ENCODE assay signal across 1 cellular context in the genomic region with DNA sequence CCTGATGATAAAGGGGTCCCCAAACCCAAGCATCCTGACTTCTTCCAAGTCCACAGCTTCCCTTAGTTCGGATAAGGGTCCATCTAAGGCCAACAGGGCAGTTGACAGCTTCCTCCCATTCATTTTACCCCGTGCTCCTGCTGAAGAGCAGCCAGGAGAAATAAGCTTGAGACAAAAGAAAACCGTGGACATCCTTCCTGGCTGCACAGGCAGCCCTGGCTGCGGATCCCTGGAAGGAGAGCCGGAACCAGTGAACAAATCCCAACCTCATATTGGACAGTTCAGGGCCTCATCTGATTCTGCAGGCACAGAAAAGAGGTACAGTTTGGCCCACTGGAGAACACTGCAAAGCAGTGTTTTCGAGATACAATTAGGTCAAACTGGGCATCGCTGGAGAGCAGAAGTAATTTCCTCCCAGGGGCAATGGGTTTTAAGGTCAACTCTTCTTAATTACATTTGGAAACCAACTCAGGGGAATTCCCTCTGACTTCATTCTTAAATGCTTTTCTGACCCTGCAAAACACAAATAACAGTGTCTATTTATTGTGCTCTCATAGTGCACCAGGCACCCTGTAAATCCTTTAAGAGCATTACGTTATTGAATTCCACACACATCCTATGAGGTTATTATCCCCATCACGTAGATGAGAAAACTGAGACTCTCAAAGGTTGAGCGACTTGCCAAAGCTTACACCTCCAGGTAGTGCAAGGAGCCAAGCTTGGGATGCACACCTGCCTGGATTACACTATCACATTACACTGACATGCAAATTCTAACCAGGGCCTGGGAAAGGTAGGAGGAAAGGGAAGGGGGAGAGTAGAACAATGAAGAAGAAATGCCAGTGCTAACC.
TF ChIP-seq lines count a peak whose summit lies in the region.

No MANE protein-coding gene starts in this region.

TF ChIP-seq in SK-N-SH treated with all-trans-retinoic acid at 6 μM for 48 hours, 23 proteins besides CTCF, POLR2A, EP300 and RAD21 (continued from another document):
- TF ChIP-seq, protein P1, sequence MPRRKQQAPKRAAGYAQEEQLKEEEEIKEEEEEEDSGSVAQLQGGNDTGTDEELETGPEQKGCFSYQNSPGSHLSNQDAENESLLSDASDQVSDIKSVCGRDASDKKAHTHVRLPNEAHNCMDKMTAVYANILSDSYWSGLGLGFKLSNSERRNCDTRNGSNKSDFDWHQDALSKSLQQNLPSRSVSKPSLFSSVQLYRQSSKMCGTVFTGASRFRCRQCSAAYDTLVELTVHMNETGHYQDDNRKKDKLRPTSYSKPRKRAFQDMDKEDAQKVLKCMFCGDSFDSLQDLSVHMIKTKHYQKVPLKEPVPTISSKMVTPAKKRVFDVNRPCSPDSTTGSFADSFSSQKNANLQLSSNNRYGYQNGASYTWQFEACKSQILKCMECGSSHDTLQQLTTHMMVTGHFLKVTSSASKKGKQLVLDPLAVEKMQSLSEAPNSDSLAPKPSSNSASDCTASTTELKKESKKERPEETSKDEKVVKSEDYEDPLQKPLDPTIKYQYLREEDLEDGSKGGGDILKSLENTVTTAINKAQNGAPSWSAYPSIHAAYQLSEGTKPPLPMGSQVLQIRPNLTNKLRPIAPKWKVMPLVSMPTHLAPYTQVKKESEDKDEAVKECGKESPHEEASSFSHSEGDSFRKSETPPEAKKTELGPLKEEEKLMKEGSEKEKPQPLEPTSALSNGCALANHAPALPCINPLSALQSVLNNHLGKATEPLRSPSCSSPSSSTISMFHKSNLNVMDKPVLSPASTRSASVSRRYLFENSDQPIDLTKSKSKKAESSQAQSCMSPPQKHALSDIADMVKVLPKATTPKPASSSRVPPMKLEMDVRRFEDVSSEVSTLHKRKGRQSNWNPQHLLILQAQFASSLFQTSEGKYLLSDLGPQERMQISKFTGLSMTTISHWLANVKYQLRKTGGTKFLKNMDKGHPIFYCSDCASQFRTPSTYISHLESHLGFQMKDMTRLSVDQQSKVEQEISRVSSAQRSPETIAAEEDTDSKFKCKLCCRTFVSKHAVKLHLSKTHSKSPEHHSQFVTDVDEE (CRISPR knock-in tag; IDR thresholded peaks at IDR 0.05) = no peak
- TF ChIP-seq GLIS3 (CRISPR knock-in tag; IDR thresholded peaks at IDR 0.05) (no peak), ISL1 (CRISPR knock-in tag; IDR thresholded peaks at IDR 0.05) (no peak), ZFP3 (CRISPR knock-in tag; IDR thresholded peaks at IDR 0.05) (no peak), ESRRG (CRISPR knock-in tag; IDR thresholded peaks at IDR 0.05) (no peak)
- TF ChIP-seq, protein P2, sequence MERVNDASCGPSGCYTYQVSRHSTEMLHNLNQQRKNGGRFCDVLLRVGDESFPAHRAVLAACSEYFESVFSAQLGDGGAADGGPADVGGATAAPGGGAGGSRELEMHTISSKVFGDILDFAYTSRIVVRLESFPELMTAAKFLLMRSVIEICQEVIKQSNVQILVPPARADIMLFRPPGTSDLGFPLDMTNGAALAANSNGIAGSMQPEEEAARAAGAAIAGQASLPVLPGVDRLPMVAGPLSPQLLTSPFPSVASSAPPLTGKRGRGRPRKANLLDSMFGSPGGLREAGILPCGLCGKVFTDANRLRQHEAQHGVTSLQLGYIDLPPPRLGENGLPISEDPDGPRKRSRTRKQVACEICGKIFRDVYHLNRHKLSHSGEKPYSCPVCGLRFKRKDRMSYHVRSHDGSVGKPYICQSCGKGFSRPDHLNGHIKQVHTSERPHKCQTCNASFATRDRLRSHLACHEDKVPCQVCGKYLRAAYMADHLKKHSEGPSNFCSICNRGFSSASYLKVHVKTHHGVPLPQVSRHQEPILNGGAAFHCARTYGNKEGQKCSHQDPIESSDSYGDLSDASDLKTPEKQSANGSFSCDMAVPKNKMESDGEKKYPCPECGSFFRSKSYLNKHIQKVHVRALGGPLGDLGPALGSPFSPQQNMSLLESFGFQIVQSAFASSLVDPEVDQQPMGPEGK (CRISPR knock-in tag; IDR thresholded peaks at IDR 0.05; ENCODE audit: borderline replicate concordance) = no peak
- TF ChIP-seq, protein P3, sequence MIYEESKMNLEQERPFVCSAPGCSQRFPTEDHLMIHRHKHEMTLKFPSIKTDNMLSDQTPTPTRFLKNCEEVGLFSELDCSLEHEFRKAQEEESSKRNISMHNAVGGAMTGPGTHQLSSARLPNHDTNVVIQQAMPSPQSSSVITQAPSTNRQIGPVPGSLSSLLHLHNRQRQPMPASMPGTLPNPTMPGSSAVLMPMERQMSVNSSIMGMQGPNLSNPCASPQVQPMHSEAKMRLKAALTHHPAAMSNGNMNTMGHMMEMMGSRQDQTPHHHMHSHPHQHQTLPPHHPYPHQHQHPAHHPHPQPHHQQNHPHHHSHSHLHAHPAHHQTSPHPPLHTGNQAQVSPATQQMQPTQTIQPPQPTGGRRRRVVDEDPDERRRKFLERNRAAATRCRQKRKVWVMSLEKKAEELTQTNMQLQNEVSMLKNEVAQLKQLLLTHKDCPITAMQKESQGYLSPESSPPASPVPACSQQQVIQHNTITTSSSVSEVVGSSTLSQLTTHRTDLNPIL (CRISPR knock-in tag; IDR thresholded peaks at IDR 0.05; ENCODE audit: low read depth) = no peak
